Comparison of ENCODE assay signal across 30 cellular contexts in the genomic region with DNA sequence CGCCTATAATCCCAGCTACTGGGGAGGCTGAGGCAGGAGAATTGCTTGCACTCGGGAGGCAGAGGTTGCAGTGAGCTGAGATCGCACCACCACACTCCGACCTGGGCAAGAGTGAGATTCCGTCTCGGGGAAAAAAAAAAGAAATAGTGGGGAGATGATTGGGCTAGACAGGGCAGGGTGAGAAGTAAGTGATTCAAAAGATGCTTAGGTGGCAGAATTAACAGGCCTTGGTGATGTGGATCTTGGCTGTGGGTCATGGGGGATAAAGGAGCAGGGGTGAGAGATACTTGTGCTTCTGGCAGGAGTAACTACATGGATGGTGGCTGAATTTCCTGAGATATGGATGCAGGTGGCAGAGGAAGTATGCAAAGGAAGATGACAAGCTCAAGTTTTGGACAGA. TPM values are rescaled to one million over a fixed set of nuclear protein-coding genes. Genes with fewer than 3 reads are reported as not detected.
"Had no signal": no experiment of that assay in that cellular context is flagged by ENCODE, and none has a peak within 500 bp of the region (broad histone marks: within the 10 kb centered on the region; RNA-seq: fewer than 3 reads in every experiment).

No MANE protein-coding gene starts in this region.

- H3K4me3 ChIP-seq: adrenal gland, ascending aorta, breast epithelium, cardiac muscle cell, esophagus muscularis mucosa, gastrocnemius medialis, heart left ventricle had no signal

- DNase-seq: activated CD4-positive, alpha-beta memory T cell treated with anti-CD3 and anti-CD28 coated beads for 36 hours; activated CD4-positive, alpha-beta T cell treated with anti-CD3 and anti-CD28 coated beads for 36 hours; activated CD4-positive, alpha-beta T cell treated with anti-CD3 and anti-CD28 coated beads, Interleukin-2, amount 10 ng/mL, durations not matched to agents 24 days and 14 days; activated CD4-positive, CD25-positive, alpha-beta regulatory T cell; activated CD4-positive, CD25-positive, alpha-beta regulatory T cell treated with anti-CD3 and anti-CD28 coated beads, Interleukin-2, amount 50 U/mL, for 72 hours; activated CD8-positive, alpha-beta memory T cell treated with anti-CD3 and anti-CD28 coated beads, Interleukin-2, amount 10 ng/mL, durations not matched to agents 7 days and 5 days; activated CD8-positive, alpha-beta memory T cell treated with anti-CD3 and anti-CD28 coated beads, Interleukin-2, amount 50 U/mL, for 4 hours; activated CD8-positive, alpha-beta T cell treated with anti-CD3 and anti-CD28 coated beads, Interleukin-2, amount 10 ng/mL, durations not matched to agents 7 days and 5 days; activated effector memory CD4-positive, alpha-beta T cell treated with anti-CD3 and anti-CD28 coated beads, Interleukin-2, amount 50 U/mL, for 16 hours; activated naive CD4-positive, alpha-beta T cell treated with anti-CD3 and anti-CD28 coated beads for 36 hours; activated naive CD8-positive, alpha-beta T cell treated with anti-CD3 and anti-CD28 coated beads for 36 hours; activated naive CD8-positive, alpha-beta T cell treated with anti-CD3 and anti-CD28 coated beads, Interleukin-2, amount 50 U/mL, for 24 hours; activated T-cell treated with anti-CD3 and anti-CD28 coated beads, Interleukin-2, amount 50 U/mL, for 1 hour; activated T-cell treated with anti-CD3 and anti-CD28 coated beads, Interleukin-2, amount 50 U/mL, for 48 hours; amygdala; cortex of kidney; dermis blood vessel endothelial cell; effector CD4-positive, alpha-beta T cell; effector memory CD8-positive, alpha-beta T cell; erythroblast; foreskin keratinocyte; gastrocnemius medialis; glutamatergic neuron; heart left ventricle; T-helper 2 cell had no signal

- H3K27me3 ChIP-seq: adrenal gland, ascending aorta, breast epithelium, cardiac muscle cell, esophagus muscularis mucosa, foreskin keratinocyte, gastrocnemius medialis, heart left ventricle had no signal

- H3K9me3 ChIP-seq: adrenal gland, ascending aorta, breast epithelium, esophagus muscularis mucosa, gastrocnemius medialis, heart left ventricle had no signal

- H3K36me3 ChIP-seq: adrenal gland, breast epithelium, cardiac muscle cell had no signal

- H3K27ac ChIP-seq: breast epithelium, cardiac muscle cell, esophagus muscularis mucosa, foreskin keratinocyte had no signal

- ATAC-seq: activated CD4-positive, alpha-beta T cell treated with anti-CD3 and anti-CD28 coated beads for 36 hours; activated CD8-positive, alpha-beta memory T cell treated with anti-CD3 and anti-CD28 coated beads, Interleukin-2, amount 10 ng/mL, durations not matched to agents 7 days and 5 days; activated CD8-positive, alpha-beta T cell treated with anti-CD3 and anti-CD28 coated beads, Interleukin-2, amount 10 ng/mL, durations not matched to agents 7 days and 5 days; activated naive CD8-positive, alpha-beta T cell treated with anti-CD3 and anti-CD28 coated beads, Interleukin-2, amount 50 U/mL, for 24 hours; effector memory CD8-positive, alpha-beta T cell; foreskin keratinocyte; gastrocnemius medialis; heart left ventricle had no signal

RNA-seq across cellular contexts. Expression of a gene that starts 13.1 kb away (rescaled TPM):
- total RNA-seq: ascending aorta had no signal
